17 cellular contexts compared by ENCODE assay signal in genomic region chr10:45441239-45441638, GRCh38.
"Had no signal": no experiment of that assay in that cellular context is flagged by ENCODE, and none has a peak within 500 bp of the region (broad histone marks: within the 10 kb centered on the region; RNA-seq: fewer than 3 reads in every experiment).

No MANE protein-coding gene starts in this region.

- H3K4me1 Mint-ChIP-seq: nephron had no signal

- H3K4me1 ChIP-seq: foreskin keratinocyte had no signal

- DNase-seq: activated CD4-positive, alpha-beta memory T cell treated with anti-CD3 and anti-CD28 coated beads for 36 hours; activated CD4-positive, alpha-beta T cell treated with anti-CD3 and anti-CD28 coated beads for 4 hours; activated CD4-positive, CD25-positive, alpha-beta regulatory T cell; activated CD8-positive, alpha-beta memory T cell treated with anti-CD3 and anti-CD28 coated beads, Interleukin-2, amount 10 ng/mL, durations not matched to agents 7 days and 5 days; activated effector memory CD4-positive, alpha-beta T cell treated with anti-CD3 and anti-CD28 coated beads, Interleukin-2, amount 50 U/mL, for 16 hours; activated naive CD4-positive, alpha-beta T cell treated with anti-CD3 and anti-CD28 coated beads, Interleukin-2, amount 10 ng/mL, durations not matched to agents 7 days and 5 days; activated T-cell treated with anti-CD3 and anti-CD28 coated beads for 4 hours; amygdala; cortex of kidney; effector CD8-positive, alpha-beta T cell; foreskin keratinocyte; nucleus accumbens; stimulated activated CD4-positive, alpha-beta T cell treated with anti-CD3 and anti-CD28 coated beads, Interleukin-2, amount 100 ng/mL, for 48 hours; stimulated activated CD8-positive, alpha-beta memory T cell treated with anti-CD3 and anti-CD28 coated beads, Interleukin-4, amount 100 ng/mL, for 48 hours; stimulated activated naive CD8-positive, alpha-beta T cell treated with anti-CD3 and anti-CD28 coated beads, Interleukin-15, Interleukin-2, amounts not matched to agents 100 U/mL and 50 U/mL, for 24 hours; T1000 had no signal

- H3K4me3 Mint-ChIP-seq: activated CD4-positive, alpha-beta memory T cell treated with anti-CD3 and anti-CD28 coated beads for 36 hours; activated CD8-positive, alpha-beta memory T cell treated with anti-CD3 and anti-CD28 coated beads, Interleukin-2, amount 10 ng/mL, durations not matched to agents 7 days and 5 days; activated naive CD4-positive, alpha-beta T cell treated with anti-CD3 and anti-CD28 coated beads, Interleukin-2, amount 10 ng/mL, durations not matched to agents 7 days and 5 days; nephron had no signal

- H3K9me3 Mint-ChIP-seq: activated naive CD4-positive, alpha-beta T cell treated with anti-CD3 and anti-CD28 coated beads, Interleukin-2, amount 10 ng/mL, durations not matched to agents 7 days and 5 days had no signal

- ATAC-seq: activated CD8-positive, alpha-beta memory T cell treated with anti-CD3 and anti-CD28 coated beads, Interleukin-2, amount 10 ng/mL, durations not matched to agents 7 days and 5 days; foreskin keratinocyte; stimulated activated naive CD8-positive, alpha-beta T cell treated with anti-CD3 and anti-CD28 coated beads, Interleukin-15, Interleukin-2, amounts not matched to agents 100 U/mL and 50 U/mL, for 24 hours had no signal

- H3K27me3 ChIP-seq: foreskin keratinocyte had no signal

- H3K36me3 Mint-ChIP-seq: activated CD4-positive, alpha-beta memory T cell treated with anti-CD3 and anti-CD28 coated beads for 36 hours had no signal

- H3K27ac Mint-ChIP-seq: activated CD4-positive, alpha-beta memory T cell treated with anti-CD3 and anti-CD28 coated beads for 36 hours; activated CD8-positive, alpha-beta memory T cell treated with anti-CD3 and anti-CD28 coated beads, Interleukin-2, amount 10 ng/mL, durations not matched to agents 7 days and 5 days; nephron had no signal

- H3K27me3 Mint-ChIP-seq: activated CD8-positive, alpha-beta memory T cell treated with anti-CD3 and anti-CD28 coated beads, Interleukin-2, amount 10 ng/mL, durations not matched to agents 7 days and 5 days had no signal

- H3K27ac ChIP-seq: foreskin keratinocyte had no signal
